Comparison of ENCODE assay signal across 8 cellular contexts in the genomic region with DNA sequence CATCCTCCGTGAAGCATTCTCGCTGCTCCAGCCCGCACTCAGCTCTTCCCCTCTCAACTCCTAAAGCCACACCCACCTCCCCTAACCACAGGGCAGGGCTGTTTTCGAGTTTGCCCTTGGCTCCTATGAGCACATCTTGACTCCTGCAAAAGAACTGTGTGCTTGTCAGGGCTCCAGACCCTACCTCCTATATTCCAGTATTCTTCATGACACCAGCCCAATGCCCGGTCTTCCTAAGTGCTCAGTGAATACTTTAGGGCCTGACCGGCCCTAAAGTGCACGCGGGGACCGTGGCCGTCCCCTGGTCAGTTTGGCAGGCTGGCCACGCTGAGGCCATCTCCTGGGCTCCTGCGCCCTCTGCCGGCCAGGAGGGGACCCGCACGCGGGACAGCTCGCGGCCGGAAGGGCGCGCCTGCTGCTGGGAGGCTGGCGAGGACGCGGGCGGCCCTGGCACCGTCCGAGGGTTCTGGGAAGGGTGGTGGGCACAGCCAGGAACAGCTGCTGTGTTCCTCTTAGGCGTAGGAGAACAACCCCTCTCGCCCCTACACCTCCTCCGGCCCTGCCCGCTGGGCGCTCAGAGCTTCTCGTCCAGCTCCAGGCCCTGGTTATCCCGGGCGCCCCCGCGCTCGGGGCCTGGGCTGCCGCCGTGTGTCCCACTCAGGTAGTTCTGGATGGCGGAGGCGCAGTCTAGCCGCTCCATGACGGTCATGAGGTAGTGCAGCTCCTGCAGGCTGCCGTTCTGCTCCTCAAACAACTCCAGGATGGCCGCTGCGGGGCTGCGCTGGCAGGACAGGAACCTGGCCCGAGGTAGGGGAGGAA. TPM values are rescaled to one million over a fixed set of nuclear protein-coding genes. Genes with fewer than 3 reads are reported as not detected.
DNase-seq lines count a peak whose midpoint lies in the region; ATAC-seq and TF ChIP-seq lines count a peak whose summit lies in the region.

No MANE protein-coding gene starts in this region.

- no peaks in the 10 kb centered on the region for H3K27me3 Mint-ChIP-seq in neural crest cell (ENCODE audit: low read depth)
- no peaks in the 10 kb centered on the region for H3K27me3 Mint-ChIP-seq in stimulated activated naive CD8-positive, alpha-beta T cell treated with anti-CD3 and anti-CD28 coated beads, Interleukin-15, Interleukin-2, amounts not matched to agents 100 ng/mL and 50 ng/mL, for 24 hours

- H3K9me3 ChIP-seq in Peyer's patch = no peaks in the 10 kb centered on the region

- H3K27ac ChIP-seq in Peyer's patch = peak overlapping the region in 3 of 4 donors; percentile 24 to 75 (median 48)

- H3K36me3 Mint-ChIP-seq in neural crest cell (ENCODE audit: low read depth) = no peaks in the 10 kb centered on the region
- no peaks in the 10 kb centered on the region for H3K36me3 Mint-ChIP-seq in stimulated activated naive CD8-positive, alpha-beta T cell treated with anti-CD3 and anti-CD28 coated beads, Interleukin-15, Interleukin-2, amounts not matched to agents 100 ng/mL and 50 ng/mL, for 24 hours (ENCODE audit: low read depth)

- TF ChIP-seq CTCF in Peyer's patch (IDR thresholded peaks at IDR 0.05) = peak; percentile 93 to 99 (median 97)
- peak; percentile 98 for TF ChIP-seq CTCF in foreskin fibroblast (IDR thresholded peaks at IDR 0.05; ENCODE audit: low read depth, low read length)
- TF ChIP-seq CTCF in neural crest cell (conservative IDR thresholded peaks at IDR 0.05) = peak; percentile 100

- H3K27me3 ChIP-seq in Peyer's patch = no peaks in the 10 kb centered on the region

- H3K4me3 ChIP-seq in Peyer's patch (peak overlapping the region; percentile 32 to 58 (median 48)), foreskin fibroblast (ENCODE audit: low read depth in 1 of 2, low read length in 2 of 2) (peak overlapping the region; percentile 42 to 53)

- H3K36me3 ChIP-seq in Peyer's patch = no peaks in the 10 kb centered on the region

- DNase-seq in COLO668 (lab: John Stamatoyannopoulos, UW; ENCODE audit: unreplicated experiment) = peak; percentile 40
- peak; percentile 79 to 90 (median 87) for DNase-seq in Peyer's patch
- peak; percentile 61 for DNase-seq in activated T-helper 9 cell treated with anti-CD3 and anti-CD28 coated beads, Interleukin-2, amount 50 U/mL, for 16 hours (ENCODE audit: low read depth)
- peak; percentile 55 to 88 for DNase-seq in foreskin fibroblast
- DNase-seq in neural crest cell (ENCODE audit: low read depth, low spot score) = peak; percentile 96

- peaks cover 28% of the 10 kb centered on the region for H3K4me1 Mint-ChIP-seq in neural crest cell
- H3K4me1 Mint-ChIP-seq in stimulated activated naive CD8-positive, alpha-beta T cell treated with anti-CD3 and anti-CD28 coated beads, Interleukin-15, Interleukin-2, amounts not matched to agents 100 ng/mL and 50 ng/mL, for 24 hours (ENCODE audit: low read depth) = peaks cover 20% of the 10 kb centered on the region

- no peak for TF ChIP-seq POLR2A in Peyer's patch (IDR thresholded peaks at IDR 0.05)

- H3K4me3 Mint-ChIP-seq in neural crest cell = peak overlapping the region; percentile 82
- peak overlapping the region; percentile 85 for H3K4me3 Mint-ChIP-seq in stimulated activated naive CD8-positive, alpha-beta T cell treated with anti-CD3 and anti-CD28 coated beads, Interleukin-15, Interleukin-2, amounts not matched to agents 100 ng/mL and 50 ng/mL, for 24 hours

- H3K9me3 Mint-ChIP-seq in neural crest cell = no peaks in the 10 kb centered on the region
- no peaks in the 10 kb centered on the region for H3K9me3 Mint-ChIP-seq in stimulated activated naive CD8-positive, alpha-beta T cell treated with anti-CD3 and anti-CD28 coated beads, Interleukin-15, Interleukin-2, amounts not matched to agents 100 ng/mL and 50 ng/mL, for 24 hours

- ATAC-seq in GM19438 (IDR thresholded peaks at IDR 0.05; ENCODE audit: low read depth, unreplicated experiment) (peak; percentile 80), HG03565 (IDR thresholded peaks at IDR 0.05; ENCODE audit: unreplicated experiment) (peak; percentile 71)

- peak overlapping the region; percentile 65 for H3K27ac Mint-ChIP-seq in neural crest cell (ENCODE audit: unreplicated experiment)
- H3K27ac Mint-ChIP-seq in stimulated activated naive CD8-positive, alpha-beta T cell treated with anti-CD3 and anti-CD28 coated beads, Interleukin-15, Interleukin-2, amounts not matched to agents 100 ng/mL and 50 ng/mL, for 24 hours = peak overlapping the region; percentile 86

- H3K4me1 ChIP-seq in Peyer's patch = peaks cover 0 to 15% (median 7%) of the 10 kb centered on the region in 4 donors

RNA-seq across cellular contexts. Expression of a gene that starts 11.0 kb away (rescaled TPM):
- 10 to 100 TPM in 3 of 4 donors, 1 to 10 TPM in 1; 8.3 to 34.6 (median 28.4) TPM for total RNA-seq in Peyer's patch
- 1.5 and 1.6 TPM in 2 replicates for total RNA-seq in neural crest cell

RNA-seq across cellular contexts. Expression of a gene that starts 14.3 kb away (rescaled TPM):
- total RNA-seq in Peyer's patch = not detected
- not detected in 2 replicates for total RNA-seq in neural crest cell

RNA-seq across cellular contexts. Expression of a gene that starts 25.0 kb away (rescaled TPM):
- total RNA-seq in Peyer's patch (1 to 10 TPM in 1 of 4 donors, not detected in 3; 1.1 TPM), neural crest cell (not detected in 2 replicates)

RNA-seq across cellular contexts. Expression of a gene that starts 44.1 kb away (rescaled TPM):
- total RNA-seq in Peyer's patch = 10 to 100 TPM; 33.3 to 49.5 (median 39.6) TPM
- 32.8 and 32.9 TPM in 2 replicates for total RNA-seq in neural crest cell

RNA-seq across cellular contexts. Expression of a gene that starts 44.8 kb away (rescaled TPM):
- total RNA-seq in Peyer's patch (10 to 100 TPM; 22.9 to 27.5 (median 23.4) TPM), neural crest cell (59.7 and 61.4 TPM in 2 replicates)

Comparison
In these comparisons a context has a peak if more than half of its experiments do, and no peak if none do; other contexts are left out.
1. Peak in every context shown above with its lines: DNase-seq, ATAC-seq, H3K4me3 ChIP-seq and H3K27ac ChIP-seq.
2. DNase-seq: peak in every context shown above with its lines; median percentile 96 in neural crest cell; 87 in Peyer's patch; 72 in foreskin fibroblast; 61 in activated T-helper 9 cell treated with anti-CD3 and anti-CD28 coated beads, Interleukin-2, amount 50 U/mL, for 16 hours; 40 in COLO668.